In the genomic region with DNA sequence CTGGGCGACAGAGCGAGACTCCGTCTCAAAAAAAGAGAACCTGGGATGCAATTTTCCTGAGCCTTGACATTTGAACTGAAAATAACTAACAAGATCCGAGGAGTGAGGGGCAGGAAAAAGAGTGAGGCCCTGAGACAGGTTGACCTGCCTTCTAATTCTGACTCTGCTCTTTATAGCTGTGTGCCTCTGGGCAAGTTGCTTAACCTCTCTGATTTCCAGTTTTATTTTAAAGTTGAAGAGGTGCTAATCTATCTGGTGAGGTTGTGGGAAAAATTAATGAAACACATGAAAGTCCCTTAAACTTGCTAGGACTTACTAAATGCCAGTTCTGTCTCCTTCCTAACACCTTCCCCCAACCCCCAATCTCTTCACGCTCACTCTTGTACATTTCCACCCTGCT, we compare ENCODE assay signal across 12 cellular contexts.
"Had no signal": no experiment of that assay in that cellular context is flagged by ENCODE, and none has a peak within 500 bp of the region (broad histone marks: within the 10 kb centered on the region; RNA-seq: fewer than 3 reads in every experiment).

No MANE protein-coding gene starts in this region.

- H3K4me1 ChIP-seq: ascending aorta, parathyroid adenoma had no signal

- H3K27me3 ChIP-seq: ascending aorta, gastroesophageal sphincter, neutrophil had no signal

- H3K9me3 Mint-ChIP-seq: natural killer cell had no signal

- ATAC-seq: activated CD4-positive, CD25-positive, alpha-beta regulatory T cell treated with anti-CD3 and anti-CD28 coated beads, Interleukin-2, amount 50 U/mL, for 24 hours; gastroesophageal sphincter; natural killer cell had no signal

- DNase-seq: activated CD4-positive, alpha-beta T cell treated with anti-CD3 and anti-CD28 coated beads, Interleukin-2, amount 50 U/mL, for 1 hour; activated CD8-positive, alpha-beta memory T cell treated with anti-CD3 and anti-CD28 coated beads for 24 hours; activated naive CD4-positive, alpha-beta T cell; dermis blood vessel endothelial cell; mammary epithelial cell; natural killer cell; stimulated activated CD4-positive, alpha-beta T cell treated with anti-CD3 and anti-CD28 coated beads, Interleukin-1b, Interleukin-23, amount 100 ng/mL, for 48 hours had no signal

- H3K4me3 ChIP-seq: ascending aorta, gastroesophageal sphincter had no signal

- H3K9me3 ChIP-seq: ascending aorta, gastroesophageal sphincter, neutrophil had no signal

- H3K4me3 Mint-ChIP-seq: natural killer cell had no signal

- H3K36me3 ChIP-seq: ascending aorta, gastroesophageal sphincter, neutrophil had no signal

- H3K27ac ChIP-seq: ascending aorta, gastroesophageal sphincter, neutrophil, parathyroid adenoma had no signal

- H3K36me3 Mint-ChIP-seq: natural killer cell had no signal
